In genomic region chr5:91591076-91591475, GRCh38 we compare ENCODE assay signal across 16 cellular contexts.
DNase-seq lines count a peak whose midpoint lies in the region.
"Had no signal": no experiment of that assay in that cellular context is flagged by ENCODE, and none has a peak within 500 bp of the region (broad histone marks: within the 10 kb centered on the region; RNA-seq: fewer than 3 reads in every experiment).

No MANE protein-coding gene starts in this region.

- DNase-seq in NCI-H2227 (lab: John Stamatoyannopoulos, UW; ENCODE audit: unreplicated experiment) (peak; percentile 7), NCI-H2227 treated with DMSO at 0.1 percent for 48 hours (lab: John Stamatoyannopoulos, UW) (no peak), Kasumi-1 (lab: John Stamatoyannopoulos, UW) (peak; percentile 7 to 8), amniotic epithelial cell (ENCODE audit: low read depth) (peak; percentile 1), left kidney (ENCODE audit: low read depth, low spot score) (peak; percentile 12), posterior cingulate gyrus (no peak), epidermal melanocyte (ENCODE audit: insufficient read length, low spot score) (no peak), head of caudate nucleus (no peak)
- DNase-seq: activated CD4-positive, alpha-beta T cell treated with anti-CD3 and anti-CD28 coated beads, Interleukin-2, amount 50 U/mL, for 4 hours; activated naive CD4-positive, alpha-beta T cell treated with Interleukin-2 at 50 U/mL for 16 hours; effector memory CD4-positive, alpha-beta T cell; heart left ventricle; NCI-H187 treated with DMSO at 0.1 percent for 48 hours; NCI-H524; right cardiac atrium; testis had no signal

- intact Hi-C loops in posterior cingulate gyrus (cut with DNase I) (no loop called here), head of caudate nucleus (cut with DNase I) (no loop called here)

Comparison
In these comparisons a context has a peak if more than half of its experiments do, and no peak if none do; other contexts are left out.
1. DNase-seq: peak in NCI-H2227 (single experiment), Kasumi-1 (2 of 2), amniotic epithelial cell (single experiment) and left kidney (single experiment); none in NCI-H2227 treated with DMSO at 0.1 percent for 48 hours (single experiment), posterior cingulate gyrus (0 of 10), epidermal melanocyte (single experiment) and head of caudate nucleus (0 of 42).